8 cellular contexts compared by ENCODE assay signal in the genomic region with DNA sequence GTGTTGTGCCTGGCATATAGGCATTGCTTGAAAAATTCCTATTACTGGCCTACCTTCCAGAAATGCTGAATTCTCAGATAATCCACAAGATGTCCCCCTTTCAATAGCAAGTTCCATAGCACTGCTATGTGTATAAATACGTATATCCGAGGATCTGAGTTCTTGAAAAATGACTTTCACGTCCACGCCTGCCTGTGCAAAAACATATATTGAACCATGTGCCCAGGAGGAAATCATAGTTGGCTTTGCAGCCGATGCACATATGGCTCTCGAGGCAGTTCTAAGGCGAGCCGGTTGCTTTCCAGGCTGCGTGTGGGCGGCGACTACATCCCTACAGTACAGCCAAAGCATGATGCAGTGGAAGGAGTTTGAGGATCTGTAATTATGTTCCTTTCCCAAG. TPM values are rescaled to one million over a fixed set of nuclear protein-coding genes. Genes with fewer than 3 reads are reported as not detected.
A peak's percentile ranks its signal among the peaks of the same experiment; 100 is the strongest.
DNase-seq lines count a peak whose midpoint lies in the region; ATAC-seq and TF ChIP-seq lines count a peak whose summit lies in the region.

No MANE protein-coding gene starts in this region.

- H3K4me3 Mint-ChIP-seq in neural crest cell: peak overlapping the region; percentile 61

- H3K9ac ChIP-seq in smooth muscle cell (ENCODE audit: low read depth): no peak overlapping the region

- H3K9me3 Mint-ChIP-seq in neural crest cell: peaks cover 2% of the 10 kb centered on the region

- H3K27ac Mint-ChIP-seq in neural crest cell (ENCODE audit: unreplicated experiment): no peak overlapping the region

- H2AFZ ChIP-seq in smooth muscle cell (ENCODE audit: low read depth): no peak overlapping the region

- WGBS in smooth muscle cell (ENCODE audit: low lambda C conversion rate): 75% methylated on average over 11 of the region's 11 CpGs

- no peak overlapping the region for H3K4me2 ChIP-seq in smooth muscle cell

- no peak overlapping the region for H3K4me3 ChIP-seq in smooth muscle cell

- H3K4me1 ChIP-seq in smooth muscle cell (ENCODE audit: low read depth): no peaks in the 10 kb centered on the region

- H3K27ac ChIP-seq in smooth muscle cell (ENCODE audit: low read depth): no peak overlapping the region

- no peaks in the 10 kb centered on the region for H3K36me3 ChIP-seq in smooth muscle cell (ENCODE audit: low read depth)

- H3K4me1 Mint-ChIP-seq in neural crest cell: peaks cover 15% of the 10 kb centered on the region

- ATAC-seq in GM18498 (IDR thresholded peaks at IDR 0.05; ENCODE audit: unreplicated experiment): no peak

- no peaks in the 10 kb centered on the region for H3K36me3 Mint-ChIP-seq in neural crest cell (ENCODE audit: low read depth)

- H4K20me1 ChIP-seq in smooth muscle cell (ENCODE audit: low read depth): no peaks in the 10 kb centered on the region

- DNase-seq in EL (peak; percentile 40), NCI-H2227 treated with DMSO at 0.1 percent for 48 hours (lab: John Stamatoyannopoulos, UW) (peak; percentile 13), dermis blood vessel endothelial cell (peak; percentile 47), neural crest cell (ENCODE audit: low read depth, low spot score) (no peak), NCI-H226 (no peak), smooth muscle cell (lab: John Stamatoyannopoulos, UW; ENCODE audit: unreplicated experiment) (no peak)
- DNase-seq in activated CD4-positive, alpha-beta T cell treated with anti-CD3 and anti-CD28 coated beads for 48 hours: no peak

- H3F3A ChIP-seq in smooth muscle cell (ENCODE audit: low read depth): no peaks in the 10 kb centered on the region

- no peaks in the 10 kb centered on the region for H3K9me3 ChIP-seq in smooth muscle cell (replicated peaks; ENCODE audit: low read depth)

- no peaks in the 10 kb centered on the region for H3K27me3 Mint-ChIP-seq in neural crest cell (ENCODE audit: low read depth)

- H3K27me3 ChIP-seq in smooth muscle cell (ENCODE audit: low read depth): no peaks in the 10 kb centered on the region

- peak; percentile 43 for TF ChIP-seq CTCF in neural crest cell (conservative IDR thresholded peaks at IDR 0.05)
- TF ChIP-seq CTCF in smooth muscle cell (IDR thresholded peaks at IDR 0.05; ENCODE audit: borderline replicate concordance, insufficient read depth, poor library complexity, severe bottlenecking): no peak

- no peaks in the 10 kb centered on the region for H3K79me2 ChIP-seq in smooth muscle cell (ENCODE audit: low read depth)

RNA-seq across cellular contexts. Expression of a gene that starts 55.4 kb away (rescaled TPM):
- not detected in 2 replicates for total RNA-seq in dermis blood vessel endothelial cell
- total RNA-seq in neural crest cell: not detected in 2 replicates
- not detected in 2 replicates for total RNA-seq in smooth muscle cell
- polyA plus RNA-seq in smooth muscle cell: 0.17 TPM in 1 of 2 replicates, not detected in the other

Comparison
In these comparisons a context has a peak if more than half of its experiments do, and no peak if none do; other contexts are left out.
1. DNase-seq: peak in EL (single experiment), NCI-H2227 treated with DMSO at 0.1 percent for 48 hours (single experiment) and dermis blood vessel endothelial cell (single experiment); none in neural crest cell (single experiment), activated CD4-positive, alpha-beta T cell treated with anti-CD3 and anti-CD28 coated beads for 48 hours (single experiment), NCI-H226 (single experiment) and smooth muscle cell (single experiment).